Comparison of ENCODE assay signal across 14 cellular contexts in the genomic region with DNA sequence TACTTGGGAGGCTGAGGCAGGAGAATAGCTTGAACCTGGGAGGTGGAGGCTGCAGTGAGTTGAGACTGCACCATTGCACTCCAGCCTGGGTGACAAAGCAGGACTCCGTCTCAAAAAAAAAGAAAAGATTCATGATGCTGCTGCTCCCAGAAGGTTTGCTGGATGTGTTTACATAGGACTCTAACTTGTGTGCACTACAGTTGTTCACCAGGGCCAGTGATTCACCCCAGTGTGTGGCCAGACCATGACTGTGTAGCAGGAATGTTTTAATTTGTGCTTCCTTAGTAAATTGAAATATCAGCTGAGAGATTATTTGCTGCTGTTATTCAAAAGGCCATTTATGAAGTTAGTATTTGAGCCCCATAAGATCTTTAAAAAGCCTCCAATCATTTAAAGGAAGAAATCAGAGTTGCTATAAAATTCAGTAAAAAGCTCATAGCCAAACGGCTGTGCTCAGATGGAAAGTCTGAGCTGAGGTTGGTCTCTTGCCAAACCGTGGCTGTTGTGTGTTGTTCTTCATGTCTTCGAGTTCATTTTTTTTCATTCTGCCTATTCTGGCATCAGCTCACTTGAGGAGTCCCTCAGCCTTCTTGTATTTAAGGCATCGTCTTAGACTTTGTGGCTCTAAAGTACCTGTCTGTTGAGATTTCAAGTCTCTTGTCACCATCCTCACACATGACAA. TPM values are rescaled to one million over a fixed set of nuclear protein-coding genes. Genes with fewer than 3 reads are reported as not detected.
A peak's percentile ranks its signal among the peaks of the same experiment; 100 is the strongest.
DNase-seq lines count a peak whose midpoint lies in the region; FAIRE-seq and TF ChIP-seq lines count a peak whose summit lies in the region.
"Had no signal": no experiment of that assay in that cellular context is flagged by ENCODE, and none has a peak within 500 bp of the region (broad histone marks: within the 10 kb centered on the region; RNA-seq: fewer than 3 reads in every experiment).

No MANE protein-coding gene starts in this region.

- BruUV-seq in A673 (replicated peaks; lab: Mats Ljungman, UMichigan) = TSS peak; percentile 23

- no peak overlapping the region for H2BK12ac ChIP-seq in H9 (ENCODE audit: insufficient read length, low read depth, low read length)

- no peak overlapping the region for H4K91ac ChIP-seq in H9 (ENCODE audit: insufficient read length, low read depth, low read length)

- H3K36me3 Mint-ChIP-seq in H9 (ENCODE audit: insufficient read depth in 1 of 3, low read depth in 3 of 3) = peaks cover 16 to 58% (median 50%) of the 10 kb centered on the region in 3 experiments

- no peak overlapping the region for H3T11ph ChIP-seq in H9 (ENCODE audit: low read length)

- H3K4ac ChIP-seq in H9 (ENCODE audit: low read depth, low read length) = no peak overlapping the region

- H3K4me1 Mint-ChIP-seq in H9 = peaks cover 0 to 9% of the 10 kb centered on the region in 2 experiments; a peak in 2 of 4 replicates
- H3K4me1 Mint-ChIP-seq: stimulated activated effector memory CD8-positive, alpha-beta T cell treated with anti-CD3 and anti-CD28 coated beads, Interleukin-12 subunit alpha, Interleukin-12 subunit beta, amount 100 ng/mL, for 72 hours had no signal

- H3K18ac ChIP-seq in H9 (ENCODE audit: insufficient read length, low read depth, low read length) = no peak overlapping the region

- no peaks in the 10 kb centered on the region for H3K27me3 ChIP-seq in A673 (replicated peaks; ENCODE audit: insufficient read depth, low read depth, low read length, poor library complexity)
- no peaks in the 10 kb centered on the region for H3K27me3 ChIP-seq in H9 (ENCODE audit: insufficient read depth, low read length)
- no peaks in the 10 kb centered on the region for H3K27me3 ChIP-seq in bronchial epithelial cell (ENCODE audit: control insufficient read depth, insufficient read depth, low read length)
- no peaks in the 10 kb centered on the region for H3K27me3 ChIP-seq in small intestine (ENCODE audit: control insufficient read depth in 2 of 2, insufficient read depth in 2 of 2, low read length in 2 of 2)

- H3K9ac ChIP-seq in H9 (ENCODE audit: extremely low read depth, insufficient read length, low read length) = no peak overlapping the region

- CTCF ChIA-PET in A673 (lab: Charles Lee) = no interaction called here
- CTCF ChIA-PET in GM10248 (lab: Yijun Ruan, JAX) = interaction anchor here (1.4 to 2.3 kb wide), 4 partner anchors 10 to 49 kb away, joined by 3 to 6 read pairs (median 5); a partner anchor contains a TSS

- H3K27me3 Mint-ChIP-seq in H9 (ENCODE audit: low read depth) = no peaks in the 10 kb centered on the region
- H3K27me3 Mint-ChIP-seq: CD4-positive, alpha-beta memory T cell had no signal

- no peak overlapping the region for H3K4me3 Mint-ChIP-seq in H9
- H3K4me3 Mint-ChIP-seq: CD4-positive, alpha-beta memory T cell; stimulated activated effector memory CD8-positive, alpha-beta T cell treated with anti-CD3 and anti-CD28 coated beads, Interleukin-12 subunit alpha, Interleukin-12 subunit beta, amount 100 ng/mL, for 72 hours had no signal

- H3K79me2 ChIP-seq in H9 (ENCODE audit: insufficient read depth, low read length) = no peaks in the 10 kb centered on the region

- H3K23ac ChIP-seq in H9 (ENCODE audit: insufficient read length, low read depth, low read length) = no peak overlapping the region

- no peaks in the 10 kb centered on the region for H3K79me1 ChIP-seq in H9 (ENCODE audit: insufficient read depth, low read depth, low read length, poor library complexity, severe bottlenecking)

- H2BK120ac ChIP-seq in H9 (ENCODE audit: low read depth, low read length, poor library complexity, severe bottlenecking) = no peak overlapping the region

- no peak overlapping the region for H3K14ac ChIP-seq in H9 (ENCODE audit: insufficient read depth, low read length)

- in situ Hi-C loops in GM13976 (cut with MboI; ENCODE audit: low sequenced_read_pairs, unreplicated experiment) = no loop called here

- intact Hi-C loops in A673 (cut with micrococcal nuclease; ENCODE audit: unreplicated experiment) = no loop called here

- H2AK5ac ChIP-seq in H9 (ENCODE audit: insufficient read length, low read length) = no peak overlapping the region

- POLR2A ChIA-PET in A673 (lab: Charles Lee; ENCODE audit: low non-redundant PET) = no interaction called here
- POLR2A ChIA-PET in GM10248 (lab: Yijun Ruan, JAX) = no interaction called here

- no CpG with 5 or more reads among the region's 5 CpGs for WGBS in H9 (ENCODE audit: extremely low coverage, insufficient read length, low lambda C conversion rate)
- WGBS in mesodermal cell (ENCODE audit: insufficient coverage in 2 of 2), 2 experiments = 85 to 97% methylated on average over 5 of the region's 5 CpGs
- WGBS in small intestine, 3 donors = 61 to 76% (median 72%) methylated on average over 5 of the region's 5 CpGs

- TF ChIP-seq CTCF in A673 (conservative IDR thresholded peaks at IDR 0.05; ENCODE audit: low read depth, low read length) = no peak
- no peak for TF ChIP-seq CTCF in H9 (conservative IDR thresholded peaks at IDR 0.05)
- TF ChIP-seq CTCF in bronchial epithelial cell (IDR thresholded peaks at IDR 0.05; ENCODE audit: insufficient read depth, low read length, severe bottlenecking) = no peak
- no peak for TF ChIP-seq CTCF in GM13976 (IDR thresholded peaks at IDR 0.05; ENCODE audit: borderline replicate concordance, control extremely low read depth, extremely low read depth, insufficient read depth, missing control alignments)
- TF ChIP-seq CTCF in GM10248 (IDR thresholded peaks at IDR 0.05; ENCODE audit: control extremely low read depth, extremely low read depth, low read depth, missing control alignments) = no peak

- no peak overlapping the region for H3K4me2 ChIP-seq in H9 (ENCODE audit: insufficient read depth, insufficient read length, low read length)

- H4K20me1 ChIP-seq in H9 (ENCODE audit: control insufficient read depth, insufficient read depth, insufficient read length) = no peaks in the 10 kb centered on the region

- H2AFZ ChIP-seq in H9 (ENCODE audit: low read length) = no peak overlapping the region

- H3K4me3 ChIP-seq in A673 (ENCODE audit: low read depth, low read length, poor library complexity, severe bottlenecking) (no peak overlapping the region), bronchial epithelial cell (ENCODE audit: low read depth, low read length) (no peak overlapping the region), mesodermal cell (ENCODE audit: extremely low read depth, insufficient read depth, low read length, poor library complexity, severe bottlenecking) (no peak overlapping the region), small intestine (ENCODE audit: low read depth in 1 of 2, low read length in 2 of 2) (no peak overlapping the region)
- H3K4me3 ChIP-seq: HAP-1, skin epidermis had no signal

- no peaks in the 10 kb centered on the region for H3K9me3 Mint-ChIP-seq in H9
- H3K9me3 Mint-ChIP-seq: CD4-positive, alpha-beta memory T cell; stimulated activated effector memory CD8-positive, alpha-beta T cell treated with anti-CD3 and anti-CD28 coated beads, Interleukin-12 subunit alpha, Interleukin-12 subunit beta, amount 100 ng/mL, for 72 hours had no signal

- no peak overlapping the region for H4K5ac ChIP-seq in H9 (ENCODE audit: insufficient read length, low read depth, low read length)

- H3K9me3 ChIP-seq in A673 (ENCODE audit: low read depth, low read length, poor library complexity, severe bottlenecking) = no peaks in the 10 kb centered on the region
- H3K9me3 ChIP-seq in H9 (ENCODE audit: control insufficient read depth, low read depth, low read length) = no peaks in the 10 kb centered on the region
- no peaks in the 10 kb centered on the region for H3K9me3 ChIP-seq in mesodermal cell (ENCODE audit: control insufficient read depth, low read length)
- H3K9me3 ChIP-seq in small intestine (ENCODE audit: control insufficient read depth, low read depth) = no peaks in the 10 kb centered on the region
- H3K9me3 ChIP-seq: HAP-1 had no signal

- H3K4me1 ChIP-seq in A673 (ENCODE audit: insufficient read depth, low read length, poor library complexity, severe bottlenecking) (no peaks in the 10 kb centered on the region), H9 (ENCODE audit: insufficient read depth, low read length) (no peaks in the 10 kb centered on the region), mesodermal cell (ENCODE audit: control insufficient read depth, insufficient read depth, low read length, poor library complexity, severe bottlenecking) (peaks cover 5% of the 10 kb centered on the region), small intestine (ENCODE audit: control insufficient read depth in 2 of 2, insufficient read depth in 1 of 2, low read depth in 1 of 2, low read length in 1 of 2) (no peaks in the 10 kb centered on the region)
- H3K4me1 ChIP-seq: HAP-1 had no signal

- peak overlapping the region; percentile 34 to 44 (median 41); a peak in 3 of 7 replicates for H3K27ac Mint-ChIP-seq in H9
- H3K27ac Mint-ChIP-seq: stimulated activated effector memory CD8-positive, alpha-beta T cell treated with anti-CD3 and anti-CD28 coated beads, Interleukin-12 subunit alpha, Interleukin-12 subunit beta, amount 100 ng/mL, for 72 hours had no signal

- no peak overlapping the region for H2BK15ac ChIP-seq in H9 (ENCODE audit: low read depth, low read length)

- no peak overlapping the region for H2BK20ac ChIP-seq in H9 (ENCODE audit: low read depth, low read length, poor library complexity, severe bottlenecking)

- H3K27ac ChIP-seq in A673 (ENCODE audit: low read depth, low read length, poor library complexity, severe bottlenecking) (no peak overlapping the region), H9 (ENCODE audit: insufficient read length, low read depth, low read length) (no peak overlapping the region), mesodermal cell (ENCODE audit: low read depth, low read length, severe bottlenecking) (peak overlapping the region; percentile 59), small intestine (ENCODE audit: low read depth in 1 of 2, low read length in 1 of 2) (no peak overlapping the region)

- no peaks in the 10 kb centered on the region for H3K23me2 ChIP-seq in H9 (ENCODE audit: insufficient read length, low read depth, low read length, poor library complexity, severe bottlenecking)

- DNase-seq in A673 (ENCODE audit: low spot score) (no peak), H9 (no peak), bronchial epithelial cell (ENCODE audit: low read depth) (peak; percentile 82), small intestine (no peak), GM13976 (ENCODE audit: low spot score) (no peak), hippocampal formation (lab: John Stamatoyannopoulos, UW) (no peak), GM10248 (ENCODE audit: extremely low spot score) (no peak)
- DNase-seq: activated CD8-positive, alpha-beta memory T cell treated with anti-CD3 and anti-CD28 coated beads, Interleukin-2, amount 50 U/mL, for 4 hours; CD4-positive, alpha-beta memory T cell had no signal

- peaks cover 34% of the 10 kb centered on the region for H3K36me3 ChIP-seq in A673 (ENCODE audit: insufficient read depth, low read length, poor library complexity, severe bottlenecking)
- no peaks in the 10 kb centered on the region for H3K36me3 ChIP-seq in bronchial epithelial cell (ENCODE audit: control insufficient read depth, insufficient read depth, low read length)
- peaks cover 65% of the 10 kb centered on the region for H3K36me3 ChIP-seq in mesodermal cell (ENCODE audit: control insufficient read depth, insufficient read depth, low read length)
- peaks cover 0 to 16% of the 10 kb centered on the region in 2 donors for H3K36me3 ChIP-seq in small intestine (ENCODE audit: control insufficient read depth in 2 of 2, insufficient read depth in 2 of 2, low read length in 2 of 2)

- no peak overlapping the region for H3K56ac ChIP-seq in H9 (ENCODE audit: insufficient read length, low read depth, low read length)

- no peak overlapping the region for H2BK5ac ChIP-seq in H9 (ENCODE audit: insufficient read length, low read length)

- no peak overlapping the region for H4K8ac ChIP-seq in H9 (replicated peaks; ENCODE audit: insufficient read length, low read depth, low read length)

- FAIRE-seq in bronchial epithelial cell (lab: Jason Lieb, UNC) = no peak
- no peak for FAIRE-seq in small intestine (lab: Jason Lieb, UNC)
- FAIRE-seq: colon had no signal

RNA-seq across cellular contexts. Expression of a gene that starts 18.1 kb away (rescaled TPM):
- total RNA-seq in A673 (2021) = 423 and 451 TPM in 2 replicates
- total RNA-seq in H9 (2021) = 289 and 291 TPM in 2 replicates
- 52.4 and 74.5 TPM in 2 replicates for total RNA-seq in bronchial epithelial cell
- polyA plus RNA-seq in mesodermal cell (2013, experiment 1 of 2) = 250 TPM
- 230 TPM for polyA plus RNA-seq in mesodermal cell (2013, experiment 2 of 2)
- polyA plus RNA-seq in small intestine = 100 to 1,000 TPM; 158 to 226 (median 189) TPM

RNA-seq across cellular contexts. Expression of a gene that starts 49.5 kb away (rescaled TPM):
- total RNA-seq in A673 (2021) = 37.7 and 42.2 TPM in 2 replicates
- 16.3 and 17.8 TPM in 2 replicates for total RNA-seq in H9 (2021)
- total RNA-seq in bronchial epithelial cell = 8.4 and 9.7 TPM in 2 replicates
- polyA plus RNA-seq in mesodermal cell (2013, experiment 1 of 2) = 14.5 TPM
- 12.6 TPM for polyA plus RNA-seq in mesodermal cell (2013, experiment 2 of 2)
- polyA plus RNA-seq in small intestine = 10 to 100 TPM; 11.3 to 28.3 (median 27.3) TPM
